In genomic region chr9:86280580-86280979, GRCh38 we compare ENCODE assay signal across 10 cellular contexts. TPM values are rescaled to one million over a fixed set of nuclear protein-coding genes. Genes with fewer than 3 reads are reported as not detected.
DNase-seq lines count a peak whose midpoint lies in the region; ATAC-seq, FAIRE-seq and TF ChIP-seq lines count a peak whose summit lies in the region.
"Had no signal": no experiment of that assay in that cellular context is flagged by ENCODE, and none has a peak within 500 bp of the region (broad histone marks: within the 10 kb centered on the region; RNA-seq: fewer than 3 reads in every experiment).

No MANE protein-coding gene starts in this region.

- no peak for FAIRE-seq in keratinocyte (lab: Jason Lieb, UNC)

- H3K27me3 ChIP-seq in left ventricle myocardium inferior (ENCODE audit: low read depth) (no peaks in the 10 kb centered on the region), keratinocyte (ENCODE audit: control insufficient read depth, extremely low read depth, insufficient read depth, low read length) (no peaks in the 10 kb centered on the region), upper lobe of right lung (no peaks in the 10 kb centered on the region)
- H3K27me3 ChIP-seq: colonic mucosa had no signal

- intact Hi-C loops in left ventricle myocardium inferior (cut with micrococcal nuclease): no loop called here
- intact Hi-C loops in left ventricle myocardium superior (cut with micrococcal nuclease): no loop called here
- intact Hi-C loops in activated CD8-positive, alpha-beta T cell treated with anti-CD3 and anti-CD28 coated beads for 36 hours (cut with micrococcal nuclease): no loop called here
- intact Hi-C loops in upper lobe of right lung (cut with DNase I): no loop called here

- POLR2A ChIA-PET in activated CD8-positive, alpha-beta T cell treated with anti-CD3 and anti-CD28 coated beads for 36 hours (lab: Charles Lee): no interaction called here

- TF ChIP-seq CTCF in left ventricle myocardium inferior (IDR thresholded peaks at IDR 0.05; ENCODE audit: borderline replicate concordance) (no peak), keratinocyte (optimal IDR thresholded peaks at IDR 0.05 in 1 of 3, IDR thresholded peaks at IDR 0.05 in 1 of 3, conservative IDR thresholded peaks at IDR 0.05 in 1 of 3; ENCODE audit: extremely low read depth in 1 of 3, insufficient read depth in 2 of 3, low read length in 3 of 3) (no peak), upper lobe of right lung (IDR thresholded peaks at IDR 0.05) (no peak)
- no peak for TF ChIP-seq CTCF in activated CD8-positive, alpha-beta T cell treated with anti-CD3 and anti-CD28 coated beads for 36 hours (IDR thresholded peaks at IDR 0.05)

- no peaks in the 10 kb centered on the region for H4K20me1 ChIP-seq in keratinocyte (ENCODE audit: control insufficient read depth, extremely low read depth, insufficient read depth, low read length)

- no peak overlapping the region for H2AFZ ChIP-seq in keratinocyte (ENCODE audit: control insufficient read depth, low read length)

- peaks cover 39% of the 10 kb centered on the region for H3K79me2 ChIP-seq in keratinocyte (ENCODE audit: control insufficient read depth, insufficient read depth, low read length)

- peaks cover 28% of the 10 kb centered on the region for H3K36me3 Mint-ChIP-seq in activated CD8-positive, alpha-beta T cell treated with anti-CD3 and anti-CD28 coated beads for 36 hours (ENCODE audit: low read depth)

- peak overlapping the region; percentile 93 for H3K4me2 ChIP-seq in keratinocyte (ENCODE audit: control insufficient read depth, extremely low read depth, insufficient read depth, low read depth, low read length)

- no peak overlapping the region for H3K9ac ChIP-seq in keratinocyte (ENCODE audit: control insufficient read depth, extremely low read depth, insufficient read depth, low read length)

- H3K36me3 ChIP-seq in left ventricle myocardium inferior (peaks cover 8% of the 10 kb centered on the region), keratinocyte (ENCODE audit: control insufficient read depth in 2 of 2, extremely low read depth in 1 of 2, insufficient read depth in 2 of 2, low read length in 2 of 2) (peaks cover 2 to 6% of the 10 kb centered on the region in 2 experiments), upper lobe of right lung (peaks cover 12% of the 10 kb centered on the region)
- H3K36me3 ChIP-seq: colonic mucosa had no signal

- H3K9me3 Mint-ChIP-seq in activated CD8-positive, alpha-beta T cell treated with anti-CD3 and anti-CD28 coated beads for 36 hours: no peaks in the 10 kb centered on the region

- H3K9me3 ChIP-seq in left ventricle myocardium inferior (replicated peaks) (no peaks in the 10 kb centered on the region), keratinocyte (ENCODE audit: control insufficient read depth, low read depth, low read length) (no peaks in the 10 kb centered on the region), upper lobe of right lung (no peaks in the 10 kb centered on the region)
- H3K9me3 ChIP-seq: colonic mucosa had no signal

- no peak overlapping the region for H3K27ac ChIP-seq in left ventricle myocardium inferior (replicated peaks)
- H3K27ac ChIP-seq in keratinocyte (ENCODE audit: control insufficient read depth, insufficient read depth, low read length): no peak overlapping the region
- H3K27ac ChIP-seq in upper lobe of right lung: no peak overlapping the region
- H3K27ac ChIP-seq: colonic mucosa had no signal

- H3K4me3 Mint-ChIP-seq in activated CD8-positive, alpha-beta T cell treated with anti-CD3 and anti-CD28 coated beads for 36 hours: peak overlapping the region; percentile 82

- DNase-seq in left ventricle myocardium inferior (no peak), left ventricle myocardium superior (no peak), keratinocyte (ENCODE audit: low read depth, low spot score) (no peak), upper lobe of right lung (no peak), NCI-H1105 treated with DMSO at 0.1 percent for 48 hours (lab: John Stamatoyannopoulos, UW) (no peak), nucleus accumbens (lab: John Stamatoyannopoulos, UW) (no peak)
- DNase-seq in activated CD8-positive, alpha-beta T cell treated with anti-CD3 and anti-CD28 coated beads for 36 hours: no peak
- DNase-seq: colonic mucosa, NCI-H1436 had no signal

- dilution Hi-C loops in keratinocyte (cut with MboI; ENCODE audit: extremely low pct_ligation_motif_present, low sequenced_read_pairs): no loop called here

- H3K4me1 ChIP-seq in left ventricle myocardium inferior (peaks cover 78% of the 10 kb centered on the region), keratinocyte (ENCODE audit: control insufficient read depth, extremely low read depth, insufficient read depth, low read length) (peaks cover 10% of the 10 kb centered on the region), upper lobe of right lung (peaks cover 24% of the 10 kb centered on the region)

- H3K27ac Mint-ChIP-seq in activated CD8-positive, alpha-beta T cell treated with anti-CD3 and anti-CD28 coated beads for 36 hours: no peak overlapping the region

- ATAC-seq in left ventricle myocardium superior (no peak), upper lobe of right lung (no peak), HG03571 (IDR thresholded peaks at IDR 0.05; ENCODE audit: unreplicated experiment) (no peak)
- no peak for ATAC-seq in activated CD8-positive, alpha-beta T cell treated with anti-CD3 and anti-CD28 coated beads for 36 hours

- peak overlapping the region; percentile 90 for H3K4me3 ChIP-seq in left ventricle myocardium inferior
- H3K4me3 ChIP-seq in keratinocyte (ENCODE audit: control insufficient read depth in 2 of 3, extremely low read depth in 1 of 3, insufficient read depth in 2 of 3, low read depth in 1 of 3, low read length in 3 of 3): no peak overlapping the region
- peak overlapping the region; percentile 80 for H3K4me3 ChIP-seq in upper lobe of right lung

- CTCF ChIA-PET in activated CD8-positive, alpha-beta T cell treated with anti-CD3 and anti-CD28 coated beads for 36 hours (lab: Charles Lee): no interaction called here

- peaks cover 58% of the 10 kb centered on the region for H3K4me1 Mint-ChIP-seq in activated CD8-positive, alpha-beta T cell treated with anti-CD3 and anti-CD28 coated beads for 36 hours (ENCODE audit: low read depth)

- H3K9me1 ChIP-seq in keratinocyte (ENCODE audit: control insufficient read depth, extremely low read depth, insufficient read depth, low read length): peaks cover 3% of the 10 kb centered on the region

- H3K27me3 Mint-ChIP-seq in activated CD8-positive, alpha-beta T cell treated with anti-CD3 and anti-CD28 coated beads for 36 hours: no peaks in the 10 kb centered on the region

RNA-seq across cellular contexts. Expression of gene ISCA1, which starts 1.8 kb away (rescaled TPM):
- total RNA-seq in left ventricle myocardium inferior: 78.3 TPM
- 74.1 TPM for total RNA-seq in left ventricle myocardium superior
- total RNA-seq in activated CD8-positive, alpha-beta T cell treated with anti-CD3 and anti-CD28 coated beads for 36 hours: 10 to 100 TPM; 33.3 to 35.0 TPM
- polyA plus RNA-seq in keratinocyte: 25.1 to 37.4 TPM (median 25.2 TPM) in 3 replicates
- polyA plus RNA-seq in keratinocyte (2011; ENCODE audit: low read depth): 3.5 TPM
- polyA plus RNA-seq in keratinocyte (2011; cell fraction: cytosol; rRNA removed): 24.4 and 51.5 TPM in 2 replicates
- 13.8 and 16.5 TPM in 2 replicates for polyA plus RNA-seq in keratinocyte (2011; cell fraction: nucleus; rRNA removed)
- polyA plus RNA-seq in keratinocyte (2012; ENCODE audit: low replicate concordance): 18.1 and 21.4 TPM in 2 replicates
- polyA minus RNA-seq in keratinocyte: 4.9 to 19.1 TPM (median 10.6 TPM) in 3 replicates
- polyA minus RNA-seq in keratinocyte (2011; cell fraction: cytosol; rRNA and poly(A)+ RNA removed): 11.9 TPM
- polyA minus RNA-seq in keratinocyte (2011; cell fraction: nucleus; rRNA and poly(A)+ RNA removed): 6.0 and 12.4 TPM in 2 replicates
- total RNA-seq in upper lobe of right lung: 22.0 TPM

RNA-seq across cellular contexts. Expression of gene C9orf153, which starts 21.1 kb away (rescaled TPM):
- total RNA-seq in left ventricle myocardium inferior (0.38 TPM), left ventricle myocardium superior (0.42 TPM), upper lobe of right lung (0.23 TPM)
- total RNA-seq in activated CD8-positive, alpha-beta T cell treated with anti-CD3 and anti-CD28 coated beads for 36 hours: under 1 TPM; 0.16 to 0.40 TPM
- 0.05 to 0.09 TPM in 2 of 3 replicates, not detected in the other for polyA plus RNA-seq in keratinocyte
- polyA plus RNA-seq in keratinocyte (2011; ENCODE audit: low read depth): 5.4 TPM
- 0.11 TPM in 1 of 2 replicates, not detected in the other for polyA plus RNA-seq in keratinocyte (2011; cell fraction: cytosol; rRNA removed)
- 0.25 and 0.32 TPM in 2 replicates for polyA plus RNA-seq in keratinocyte (2011; cell fraction: nucleus; rRNA removed)
- 0.17 and 0.83 TPM in 2 replicates for polyA plus RNA-seq in keratinocyte (2012; ENCODE audit: low replicate concordance)
- polyA minus RNA-seq in keratinocyte: 0.73 to 0.96 TPM in 2 of 3 replicates, not detected in the other
- polyA minus RNA-seq in keratinocyte (2011; cell fraction: cytosol; rRNA and poly(A)+ RNA removed): not detected
- 0.54 and 0.74 TPM in 2 replicates for polyA minus RNA-seq in keratinocyte (2011; cell fraction: nucleus; rRNA and poly(A)+ RNA removed)
- total RNA-seq: colonic mucosa had no signal

Comparison
In these comparisons a context has a peak if more than half of its experiments do, and no peak if none do; other contexts are left out.
1. H3K4me3 ChIP-seq: peak in left ventricle myocardium inferior (single experiment) and upper lobe of right lung (single experiment); none in keratinocyte (0 of 3).